In genomic region chr3:99949956-99950670, GRCh38 we compare ENCODE assay signal across 26 cellular contexts.
DNase-seq lines count a peak whose midpoint lies in the region; ATAC-seq and TF ChIP-seq lines count a peak whose summit lies in the region.
"Had no signal": no experiment of that assay in that cellular context is flagged by ENCODE, and none has a peak within 500 bp of the region (broad histone marks: within the 10 kb centered on the region; RNA-seq: fewer than 3 reads in every experiment).

No MANE protein-coding gene starts in this region.

- POLR2A ChIA-PET in Caco-2 (lab: Charles Lee) = no interaction called here

- H3K4me2 ChIP-seq in OCI-LY3 (ENCODE audit: low read length) = peak overlapping the region; percentile 74
- H3K4me2 ChIP-seq: BLaER1 treated with 17β-estradiol and CSF1 and Interleukin-3, amounts not matched to agents 10 nM and 100 nM had no signal

- H3K4me3 ChIP-seq in OCI-LY3 (ENCODE audit: low read length) (peak overlapping the region; percentile 35), gastrocnemius medialis (no peak overlapping the region), Caco-2 (ENCODE audit: low read depth, low read length) (no peak overlapping the region)
- H3K4me3 ChIP-seq: BLaER1 treated with 17β-estradiol and CSF1 and Interleukin-3, amounts not matched to agents 10 nM and 100 nM; breast epithelium; left ventricle myocardium inferior; SJCRH30; thyroid gland had no signal

- peaks cover 11% of the 10 kb centered on the region; the same call in 1 of the 2 replicates for H3K79me2 ChIP-seq in OCI-LY3 (ENCODE audit: low read length)

- no peaks in the 10 kb centered on the region for H3K27me3 ChIP-seq in OCI-LY3 (ENCODE audit: low read depth, low read length)
- H3K27me3 ChIP-seq in gastrocnemius medialis = no peaks in the 10 kb centered on the region
- H3K27me3 ChIP-seq in Caco-2 (replicated peaks; ENCODE audit: control insufficient read depth, insufficient read depth, low read length) = no peaks in the 10 kb centered on the region
- H3K27me3 ChIP-seq: BLaER1 treated with 17β-estradiol and CSF1 and Interleukin-3, amounts not matched to agents 10 nM and 100 nM; breast epithelium; neutrophil; SJCRH30; thyroid gland had no signal

- ATAC-seq in left colon = peak; percentile 66
- ATAC-seq in gastrocnemius medialis = no peak
- ATAC-seq: activated CD4-positive, alpha-beta T cell treated with anti-CD3 and anti-CD28 coated beads for 36 hours; activated CD8-positive, alpha-beta T cell treated with anti-CD3 and anti-CD28 coated beads, Interleukin-2, amount 10 ng/mL, durations not matched to agents 7 days and 5 days; stimulated activated naive CD8-positive, alpha-beta T cell treated with anti-CD3 and anti-CD28 coated beads, Interleukin-15, Interleukin-2, amounts not matched to agents 100 U/mL and 50 U/mL, for 24 hours had no signal

- no peak overlapping the region for H2AFZ ChIP-seq in OCI-LY3 (ENCODE audit: low read depth, low read length)

- H3K36me3 ChIP-seq in OCI-LY3 (replicated peaks; ENCODE audit: low read depth, low read length) = no peaks in the 10 kb centered on the region
- no peaks in the 10 kb centered on the region for H3K36me3 ChIP-seq in gastrocnemius medialis
- H3K36me3 ChIP-seq in Caco-2 (ENCODE audit: control insufficient read depth, insufficient read depth, low read length) = no peaks in the 10 kb centered on the region
- H3K36me3 ChIP-seq: breast epithelium, left ventricle myocardium inferior, neutrophil, SJCRH30, thyroid gland had no signal

- H3K4me1 ChIP-seq in OCI-LY3 (ENCODE audit: low read length) = peaks cover 29% of the 10 kb centered on the region
- peaks cover 47 to 67% of the 10 kb centered on the region in 2 donors for H3K4me1 ChIP-seq in gastrocnemius medialis
- H3K4me1 ChIP-seq in Caco-2 = peaks cover 30% of the 10 kb centered on the region
- H3K4me1 ChIP-seq: breast epithelium had no signal

- no peaks in the 10 kb centered on the region for H3K36me3 Mint-ChIP-seq in Caco-2 (ENCODE audit: insufficient read depth, unreplicated experiment)
- H3K36me3 Mint-ChIP-seq: activated naive CD4-positive, alpha-beta T cell treated with anti-CD3 and anti-CD28 coated beads, Interleukin-2, amount 50 U/mL, for 24 hours had no signal

- H4K20me1 ChIP-seq in OCI-LY3 (ENCODE audit: insufficient read depth, low read length) = no peaks in the 10 kb centered on the region

- peaks cover 26% of the 10 kb centered on the region for H3K4me1 Mint-ChIP-seq in Caco-2 (ENCODE audit: low read depth, unreplicated experiment)
- H3K4me1 Mint-ChIP-seq: activated CD4-positive, alpha-beta T cell treated with anti-CD3 and anti-CD28 coated beads for 36 hours; activated naive CD4-positive, alpha-beta T cell treated with anti-CD3 and anti-CD28 coated beads, Interleukin-2, amount 50 U/mL, for 24 hours had no signal

- H3K9me3 Mint-ChIP-seq in Caco-2 (ENCODE audit: unreplicated experiment) = no peaks in the 10 kb centered on the region
- H3K9me3 Mint-ChIP-seq: activated naive CD4-positive, alpha-beta T cell treated with anti-CD3 and anti-CD28 coated beads, Interleukin-2, amount 50 U/mL, for 24 hours had no signal

- intact Hi-C loops in left colon (cut with DNase I, micrococcal nuclease) = no loop called here
- intact Hi-C loops in gastrocnemius medialis (cut with DNase I; ENCODE audit: low total_unique reads) = loop anchor here (5.0 kb wide), 1 partner anchor 1973 kb away; no protein-coding TSS in a partner anchor
- intact Hi-C loops in Caco-2 (cut with micrococcal nuclease; ENCODE audit: unreplicated experiment) = no loop called here

- CTCF ChIA-PET in Caco-2 (lab: Charles Lee) = no interaction called here

- no peaks in the 10 kb centered on the region for H3K9me3 ChIP-seq in OCI-LY3 (ENCODE audit: insufficient read depth, low read length)
- no peaks in the 10 kb centered on the region for H3K9me3 ChIP-seq in gastrocnemius medialis
- no peaks in the 10 kb centered on the region for H3K9me3 ChIP-seq in Caco-2
- H3K9me3 ChIP-seq: BLaER1 treated with 17β-estradiol and CSF1 and Interleukin-3, amounts not matched to agents 10 nM and 100 nM; breast epithelium; left ventricle myocardium inferior; neutrophil; SJCRH30; thyroid gland had no signal

- DNase-seq in left colon (no peak), gastrocnemius medialis (no peak), Caco-2 (no peak), NCI-H82 treated with DMSO at 0.1 percent for 48 hours (lab: John Stamatoyannopoulos, UW; ENCODE audit: unreplicated experiment) (no peak), hypothalamus (lab: John Stamatoyannopoulos, UW) (no peak)
- DNase-seq in stimulated activated CD4-positive, alpha-beta T cell treated with anti-CD3 and anti-CD28 coated beads, Interleukin-12 subunit alpha, Interleukin-12 subunit beta, amount 100 ng/mL, for 4 hours = no peak
- DNase-seq: activated CD4-positive, alpha-beta T cell treated with anti-CD3 and anti-CD28 coated beads for 36 hours; activated CD8-positive, alpha-beta T cell treated with anti-CD3 and anti-CD28 coated beads, Interleukin-2, amount 10 ng/mL, durations not matched to agents 7 days and 5 days; amygdala; DMS53; left ventricle myocardium inferior; NCI-H1092; NCI-H1694; NCI-H446; NCI-H748 treated with DMSO at 0.1 percent for 48 hours; RPMI8226; stimulated activated naive CD8-positive, alpha-beta T cell treated with anti-CD3 and anti-CD28 coated beads, Interleukin-15, Interleukin-2, amounts not matched to agents 100 U/mL and 50 U/mL, for 24 hours; SW 1271; thyroid gland had no signal

- no peak overlapping the region for H3K27ac Mint-ChIP-seq in Caco-2 (ENCODE audit: unreplicated experiment)
- H3K27ac Mint-ChIP-seq: activated CD4-positive, alpha-beta T cell treated with anti-CD3 and anti-CD28 coated beads for 36 hours; activated CD8-positive, alpha-beta T cell treated with anti-CD3 and anti-CD28 coated beads, Interleukin-2, amount 10 ng/mL, durations not matched to agents 7 days and 5 days; activated naive CD4-positive, alpha-beta T cell treated with anti-CD3 and anti-CD28 coated beads, Interleukin-2, amount 50 U/mL, for 24 hours had no signal

- H3K4me3 Mint-ChIP-seq in Caco-2 (ENCODE audit: unreplicated experiment) = no peak overlapping the region
- H3K4me3 Mint-ChIP-seq: activated CD4-positive, alpha-beta T cell treated with anti-CD3 and anti-CD28 coated beads for 36 hours; activated CD8-positive, alpha-beta T cell treated with anti-CD3 and anti-CD28 coated beads, Interleukin-2, amount 10 ng/mL, durations not matched to agents 7 days and 5 days; activated naive CD4-positive, alpha-beta T cell treated with anti-CD3 and anti-CD28 coated beads, Interleukin-2, amount 50 U/mL, for 24 hours had no signal

- no peaks in the 10 kb centered on the region for H3K27me3 Mint-ChIP-seq in Caco-2 (ENCODE audit: insufficient read depth, unreplicated experiment)
- H3K27me3 Mint-ChIP-seq: activated CD4-positive, alpha-beta T cell treated with anti-CD3 and anti-CD28 coated beads for 36 hours; activated naive CD4-positive, alpha-beta T cell treated with anti-CD3 and anti-CD28 coated beads, Interleukin-2, amount 50 U/mL, for 24 hours had no signal

- H3K27ac ChIP-seq in OCI-LY3 (ENCODE audit: low read length) = peak overlapping the region; percentile 32
- peak overlapping the region; percentile 24 to 75 (median 50) for H3K27ac ChIP-seq in gastrocnemius medialis
- H3K27ac ChIP-seq: BLaER1 treated with 17β-estradiol and CSF1 and Interleukin-3, amounts not matched to agents 10 nM and 100 nM; breast epithelium; left ventricle myocardium inferior; neutrophil; thyroid gland; VCaP had no signal

- TF ChIP-seq CTCF in OCI-LY3 (IDR thresholded peaks at IDR 0.05; ENCODE audit: low read depth, low read length) (no peak), gastrocnemius medialis (IDR thresholded peaks at IDR 0.05 in 4 of 5, conservative IDR thresholded peaks at IDR 0.05 in 1 of 5) (no peak), Caco-2 (IDR thresholded peaks at IDR 0.05; ENCODE audit: insufficient read depth in 1 of 2, low read depth in 1 of 2, low read length in 1 of 2, severe bottlenecking in 1 of 2, unreplicated experiment in 1 of 2) (no peak)

- H3K9ac ChIP-seq in OCI-LY3 (ENCODE audit: low read length) = no peak overlapping the region
- H3K9ac ChIP-seq: BLaER1 treated with 17β-estradiol and CSF1 and Interleukin-3, amounts not matched to agents 10 nM and 100 nM had no signal

- BruUV-seq in Caco-2 (replicated peaks; lab: Mats Ljungman, UMichigan) = no TSS peak

- no peak for TF ChIP-seq POLR2A in gastrocnemius medialis (IDR thresholded peaks at IDR 0.05)

- in situ Hi-C loops in gastrocnemius medialis (cut with MboI; ENCODE audit: low sequenced_read_pairs in 4 of 4) = no loop called here
